10 cellular contexts compared by ENCODE assay signal in the genomic region with DNA sequence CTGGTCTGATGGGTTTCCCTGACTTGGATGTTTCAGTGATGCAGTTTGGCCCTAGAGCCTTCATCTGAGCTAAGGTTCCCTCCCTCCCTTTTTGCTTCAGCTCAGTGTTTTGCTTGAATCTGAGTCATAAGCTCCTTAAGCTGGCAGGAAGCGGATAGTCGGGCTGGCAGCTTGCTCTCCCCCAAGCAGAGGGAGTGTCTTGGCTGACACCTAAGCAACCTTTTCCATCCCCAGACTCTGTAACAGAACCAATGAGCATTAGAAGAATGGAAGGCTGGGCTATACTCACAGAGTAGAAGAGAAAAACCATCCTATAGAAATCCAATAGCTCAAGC.
DNase-seq lines count a peak whose midpoint lies in the region; ATAC-seq, FAIRE-seq and TF ChIP-seq lines count a peak whose summit lies in the region.
"Had no signal": no experiment of that assay in that cellular context is flagged by ENCODE, and none has a peak within 500 bp of the region (broad histone marks: within the 10 kb centered on the region; RNA-seq: fewer than 3 reads in every experiment).

No MANE protein-coding gene starts in this region.

- no peak for DNase-seq in GM23338 (ENCODE audit: low spot score)
- peak; percentile 70 for DNase-seq in adipocyte (ENCODE audit: low read depth)
- DNase-seq in Right ventricle myocardium inferior (ENCODE audit: missing footprints): peak; percentile 30
- no peak for DNase-seq in kidney
- DNase-seq in posterior cingulate gyrus: no peak
- DNase-seq: NCI-H2171 treated with DMSO at 0.1 percent for 48 hours had no signal

- H3K9me2 ChIP-seq in GM23338 (ENCODE audit: insufficient read depth): peaks cover 6% of the 10 kb centered on the region; the same call in 1 of the 2 replicates

- no peak overlapping the region for H3K4me3 Mint-ChIP-seq in GM23338

- no peaks in the 10 kb centered on the region for H3K36me3 Mint-ChIP-seq in GM23338 (ENCODE audit: low read depth)
- H3K36me3 Mint-ChIP-seq: activated naive CD4-positive, alpha-beta T cell treated with anti-CD3 and anti-CD28 coated beads, Interleukin-2, amount 50 U/mL, for 72 hours had no signal

- no peaks in the 10 kb centered on the region for H4K20me1 ChIP-seq in GM23338 (replicated peaks; ENCODE audit: insufficient read depth)

- intact Hi-C loops in Right ventricle myocardium inferior (cut with DNase I) (no loop called here), kidney (cut with DNase I) (no loop called here), posterior cingulate gyrus (cut with DNase I) (loop anchor here (10.0 kb wide), 1 partner anchor 57 kb away; no protein-coding TSS in a partner anchor)

- no peaks in the 10 kb centered on the region for H3F3A ChIP-seq in GM23338 (replicated peaks; ENCODE audit: low read depth)

- no peak overlapping the region for H3K4me3 ChIP-seq in GM23338
- H3K4me3 ChIP-seq in adipocyte (ENCODE audit: low read length): no peak overlapping the region
- no peak overlapping the region for H3K4me3 ChIP-seq in skeletal muscle satellite cell (ENCODE audit: low read length)
- no peak overlapping the region for H3K4me3 ChIP-seq in kidney (ENCODE audit: low read length in 2 of 2)

- no peaks in the 10 kb centered on the region for H3K79me2 ChIP-seq in GM23338 (replicated peaks; ENCODE audit: insufficient read depth)

- no peaks in the 10 kb centered on the region for H3K27me3 Mint-ChIP-seq in GM23338 (ENCODE audit: insufficient read depth, low read depth, poor library complexity)

- FAIRE-seq in kidney (lab: Jason Lieb, UNC): no peak

- H3K27me3 ChIP-seq in GM23338 (ENCODE audit: insufficient read depth) (no peaks in the 10 kb centered on the region), adipocyte (replicated peaks; ENCODE audit: control insufficient read depth, insufficient read depth, low read length) (no peaks in the 10 kb centered on the region), skeletal muscle satellite cell (ENCODE audit: control insufficient read depth, insufficient read depth, low read length) (no peaks in the 10 kb centered on the region)

- TF ChIP-seq CTCF in GM23338 (conservative IDR thresholded peaks at IDR 0.05; ENCODE audit: low read depth in 2 of 2): no peak
- no peak for TF ChIP-seq CTCF in kidney (IDR thresholded peaks at IDR 0.05; ENCODE audit: borderline replicate concordance, extremely low read depth, insufficient read depth)

- H3K9ac ChIP-seq in adipocyte (ENCODE audit: low read length): no peak overlapping the region
- peak overlapping the region; percentile 53 for H3K9ac ChIP-seq in skeletal muscle satellite cell (ENCODE audit: low read depth, low read length)
- H3K9ac ChIP-seq in kidney (ENCODE audit: low read length in 2 of 2): no peak overlapping the region

- H3K36me3 ChIP-seq in GM23338 (ENCODE audit: insufficient read depth): no peaks in the 10 kb centered on the region
- no peaks in the 10 kb centered on the region for H3K36me3 ChIP-seq in adipocyte (ENCODE audit: control insufficient read depth, insufficient read depth, low read length, severe bottlenecking)
- H3K36me3 ChIP-seq in skeletal muscle satellite cell (ENCODE audit: insufficient read depth, low read length): no peaks in the 10 kb centered on the region
- no peaks in the 10 kb centered on the region for H3K36me3 ChIP-seq in kidney (ENCODE audit: control insufficient read depth in 1 of 2, insufficient read depth in 2 of 2, low read length in 2 of 2)

- H3K4me2 ChIP-seq in GM23338 (no peak overlapping the region), skeletal muscle satellite cell (ENCODE audit: low read length) (peak overlapping the region; percentile 66)

- H3K4me1 ChIP-seq in GM23338 (ENCODE audit: insufficient read depth): no peaks in the 10 kb centered on the region
- H3K4me1 ChIP-seq in adipocyte (ENCODE audit: control insufficient read depth, insufficient read depth, low read length): peaks cover 25% of the 10 kb centered on the region
- peaks cover 27% of the 10 kb centered on the region for H3K4me1 ChIP-seq in skeletal muscle satellite cell (ENCODE audit: control insufficient read depth, insufficient read depth, low read length)
- H3K4me1 ChIP-seq in kidney (ENCODE audit: control insufficient read depth in 1 of 2, insufficient read depth in 1 of 2, low read depth in 1 of 2, low read length in 2 of 2): no peaks in the 10 kb centered on the region

- H3K4me1 Mint-ChIP-seq in GM23338: no peaks in the 10 kb centered on the region

- H3K27ac ChIP-seq in GM23338 (ENCODE audit: low read depth): no peak overlapping the region
- no peak overlapping the region for H3K27ac ChIP-seq in kidney (ENCODE audit: low read depth in 2 of 2, low read length in 2 of 2)

- H3K9me3 ChIP-seq in adipocyte (ENCODE audit: control insufficient read depth, low read length): no peaks in the 10 kb centered on the region
- no peaks in the 10 kb centered on the region for H3K9me3 ChIP-seq in skeletal muscle satellite cell (replicated peaks; ENCODE audit: low read length)
- H3K9me3 ChIP-seq in kidney (ENCODE audit: control insufficient read depth in 1 of 2, low read length in 2 of 2): no peaks in the 10 kb centered on the region

- no peak for ATAC-seq in GM23338
- peak; percentile 91 for ATAC-seq in Right ventricle myocardium inferior
- no peak for ATAC-seq in GM18909 (IDR thresholded peaks at IDR 0.05; ENCODE audit: poor library complexity, unreplicated experiment)
- no peak for ATAC-seq in GM18498 (IDR thresholded peaks at IDR 0.05; ENCODE audit: unreplicated experiment)
- ATAC-seq: activated naive CD4-positive, alpha-beta T cell treated with anti-CD3 and anti-CD28 coated beads, Interleukin-2, amount 50 U/mL, for 72 hours had no signal

- H2AFZ ChIP-seq in GM23338: peak overlapping the region; percentile 43; the same call in 1 of the 2 replicates

- H3K9me3 Mint-ChIP-seq in GM23338: no peaks in the 10 kb centered on the region

- H3K27ac Mint-ChIP-seq in GM23338: no peak overlapping the region
- H3K27ac Mint-ChIP-seq: activated naive CD4-positive, alpha-beta T cell treated with anti-CD3 and anti-CD28 coated beads, Interleukin-2, amount 50 U/mL, for 72 hours had no signal

TF ChIP-seq in GM23338, 12 proteins besides CTCF, POLR2A, EP300 and RAD21 (continues in another document):
- TF ChIP-seq ZNF331 (CRISPR knock-in tag; IDR thresholded peaks at IDR 0.05; ENCODE audit: low read depth) (no peak), CREB1 (CRISPR knock-in tag; IDR thresholded peaks at IDR 0.05; ENCODE audit: low read depth) (no peak)
- TF ChIP-seq, protein P1, sequence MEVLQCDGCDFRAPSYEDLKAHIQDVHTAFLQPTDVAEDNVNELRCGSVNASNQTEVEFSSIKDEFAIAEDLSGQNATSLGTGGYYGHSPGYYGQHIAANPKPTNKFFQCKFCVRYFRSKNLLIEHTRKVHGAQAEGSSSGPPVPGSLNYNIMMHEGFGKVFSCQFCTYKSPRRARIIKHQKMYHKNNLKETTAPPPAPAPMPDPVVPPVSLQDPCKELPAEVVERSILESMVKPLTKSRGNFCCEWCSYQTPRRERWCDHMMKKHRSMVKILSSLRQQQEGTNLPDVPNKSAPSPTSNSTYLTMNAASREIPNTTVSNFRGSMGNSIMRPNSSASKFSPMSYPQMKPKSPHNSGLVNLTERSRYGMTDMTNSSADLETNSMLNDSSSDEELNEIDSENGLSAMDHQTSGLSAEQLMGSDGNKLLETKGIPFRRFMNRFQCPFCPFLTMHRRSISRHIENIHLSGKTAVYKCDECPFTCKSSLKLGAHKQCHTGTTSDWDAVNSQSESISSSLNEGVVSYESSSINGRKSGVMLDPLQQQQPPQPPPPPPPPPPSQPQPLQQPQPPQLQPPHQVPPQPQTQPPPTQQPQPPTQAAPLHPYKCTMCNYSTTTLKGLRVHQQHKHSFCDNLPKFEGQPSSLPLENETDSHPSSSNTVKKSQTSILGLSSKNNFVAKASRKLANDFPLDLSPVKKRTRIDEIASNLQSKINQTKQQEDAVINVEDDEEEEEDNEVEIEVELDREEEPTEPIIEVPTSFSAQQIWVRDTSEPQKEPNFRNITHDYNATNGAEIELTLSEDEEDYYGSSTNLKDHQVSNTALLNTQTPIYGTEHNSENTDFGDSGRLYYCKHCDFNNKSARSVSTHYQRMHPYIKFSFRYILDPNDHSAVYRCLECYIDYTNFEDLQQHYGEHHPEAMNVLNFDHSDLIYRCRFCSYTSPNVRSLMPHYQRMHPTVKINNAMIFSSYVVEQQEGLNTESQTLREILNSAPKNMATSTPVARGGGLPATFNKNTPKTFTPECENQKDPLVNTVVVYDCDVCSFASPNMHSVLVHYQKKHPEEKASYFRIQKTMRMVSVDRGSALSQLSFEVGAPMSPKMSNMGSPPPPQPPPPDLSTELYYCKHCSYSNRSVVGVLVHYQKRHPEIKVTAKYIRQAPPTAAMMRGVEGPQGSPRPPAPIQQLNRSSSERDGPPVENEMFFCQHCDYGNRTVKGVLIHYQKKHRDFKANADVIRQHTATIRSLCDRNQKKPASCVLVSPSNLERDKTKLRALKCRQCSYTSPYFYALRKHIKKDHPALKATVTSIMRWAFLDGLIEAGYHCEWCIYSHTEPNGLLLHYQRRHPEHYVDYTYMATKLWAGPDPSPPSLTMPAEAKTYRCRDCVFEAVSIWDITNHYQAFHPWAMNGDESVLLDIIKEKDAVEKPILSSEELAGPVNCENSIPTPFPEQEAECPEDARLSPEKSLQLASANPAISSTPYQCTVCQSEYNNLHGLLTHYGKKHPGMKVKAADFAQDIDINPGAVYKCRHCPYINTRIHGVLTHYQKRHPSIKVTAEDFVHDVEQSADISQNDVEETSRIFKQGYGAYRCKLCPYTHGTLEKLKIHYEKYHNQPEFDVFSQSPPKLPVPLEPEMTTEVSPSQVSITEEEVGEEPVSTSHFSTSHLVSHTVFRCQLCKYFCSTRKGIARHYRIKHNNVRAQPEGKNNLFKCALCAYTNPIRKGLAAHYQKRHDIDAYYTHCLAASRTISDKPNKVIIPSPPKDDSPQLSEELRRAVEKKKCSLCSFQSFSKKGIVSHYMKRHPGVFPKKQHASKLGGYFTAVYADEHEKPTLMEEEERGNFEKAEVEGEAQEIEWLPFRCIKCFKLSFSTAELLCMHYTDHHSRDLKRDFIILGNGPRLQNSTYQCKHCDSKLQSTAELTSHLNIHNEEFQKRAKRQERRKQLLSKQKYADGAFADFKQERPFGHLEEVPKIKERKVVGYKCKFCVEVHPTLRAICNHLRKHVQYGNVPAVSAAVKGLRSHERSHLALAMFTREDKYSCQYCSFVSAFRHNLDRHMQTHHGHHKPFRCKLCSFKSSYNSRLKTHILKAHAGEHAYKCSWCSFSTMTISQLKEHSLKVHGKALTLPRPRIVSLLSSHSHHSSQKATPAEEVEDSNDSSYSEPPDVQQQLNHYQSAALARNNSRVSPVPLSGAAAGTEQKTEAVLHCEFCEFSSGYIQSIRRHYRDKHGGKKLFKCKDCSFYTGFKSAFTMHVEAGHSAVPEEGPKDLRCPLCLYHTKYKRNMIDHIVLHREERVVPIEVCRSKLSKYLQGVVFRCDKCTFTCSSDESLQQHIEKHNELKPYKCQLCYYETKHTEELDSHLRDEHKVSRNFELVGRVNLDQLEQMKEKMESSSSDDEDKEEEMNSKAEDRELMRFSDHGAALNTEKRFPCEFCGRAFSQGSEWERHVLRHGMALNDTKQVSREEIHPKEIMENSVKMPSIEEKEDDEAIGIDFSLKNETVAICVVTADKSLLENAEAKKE (CRISPR knock-in tag; IDR thresholded peaks at IDR 0.05): no peak

Comparison
In these comparisons a context has a peak if more than half of its experiments do, and no peak if none do; other contexts are left out.
1. DNase-seq: peak in adipocyte (single experiment) and Right ventricle myocardium inferior (single experiment); none in GM23338 (single experiment), kidney (single experiment) and posterior cingulate gyrus (0 of 10).